In genomic region chr2:8681786-8682692, GRCh38 we compare ENCODE assay signal across 8 cellular contexts. TPM values are rescaled to one million over a fixed set of nuclear protein-coding genes. Genes with fewer than 3 reads are reported as not detected.
A peak's percentile ranks its signal among the peaks of the same experiment; 100 is the strongest.
DNase-seq lines count a peak whose midpoint lies in the region; ATAC-seq and TF ChIP-seq lines count a peak whose summit lies in the region.

A gene with protein sequence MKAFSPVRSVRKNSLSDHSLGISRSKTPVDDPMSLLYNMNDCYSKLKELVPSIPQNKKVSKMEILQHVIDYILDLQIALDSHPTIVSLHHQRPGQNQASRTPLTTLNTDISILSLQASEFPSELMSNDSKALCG (plus strand): TSS chr2:8682056. CDS start chr2:8682166, 110 bp downstream.

- TF ChIP-seq CTCF in spleen (IDR thresholded peaks at IDR 0.05 in 8 of 11, conservative IDR thresholded peaks at IDR 0.05 in 3 of 11): peak in 2 of 11 experiments; percentile 13 to 26

- peak within 1 kb of the TSS; percentile 74 to 96 (median 92) for H3K27ac ChIP-seq in spleen

- no peaks in the 10 kb centered on the region for H3K36me3 ChIP-seq in spleen

- intact Hi-C loops in spleen (cut with DNase I; ENCODE audit: low total_unique reads): loop anchor here (5.0 kb wide), 1 partner anchor 1585 kb away; no protein-coding TSS in a partner anchor

- H3K27me3 ChIP-seq in spleen (replicated peaks in 1 of 7): peaks cover 0 to 80% (median 20%) of the 10 kb centered on the region in 7 donors

- peak; percentile 63 for ATAC-seq in GM19043 (IDR thresholded peaks at IDR 0.05; ENCODE audit: low read depth, unreplicated experiment)
- ATAC-seq in HG03354 (IDR thresholded peaks at IDR 0.05; ENCODE audit: poor library complexity, severe bottlenecking, unreplicated experiment): peak; percentile 71

- H3K9me3 ChIP-seq in spleen: no peaks in the 10 kb centered on the region

- peak within 1 kb of the TSS; percentile 52 to 75 (median 70) for H3K4me3 ChIP-seq in spleen

- WGBS in spleen, 5 donors: 0 to 1% (median 1%) methylated on average over 34 to 67 of the region's 70 CpGs

- peak; percentile 95 to 99 (median 99) for TF ChIP-seq POLR2A in spleen (IDR thresholded peaks at IDR 0.05)

- H3K4me1 ChIP-seq in spleen: peaks cover 17 to 79% (median 61%) of the 10 kb centered on the region in 6 donors

- DNase-seq in AG20443 (ENCODE audit: low spot score) (peak; percentile 98), NCI-H446 treated with DMSO at 0.1 percent for 48 hours (lab: John Stamatoyannopoulos, UW) (peak; percentile 98), inferior parietal cortex (ENCODE audit: extremely low spot score) (peak; percentile 98), spleen (peak; percentile 98)
- peak; percentile 95 for DNase-seq in activated CD4-positive, CD25-positive, alpha-beta regulatory T cell treated with anti-CD3 and anti-CD28 coated beads, Interleukin-2, amount 50 U/mL, for 16 hours (ENCODE audit: low read depth, low spot score)
- DNase-seq in central memory CD4-positive, alpha-beta T cell: peak; percentile 98

RNA-seq across cellular contexts. Expression of the gene that starts here (rescaled TPM):
- total RNA-seq in spleen: 100 to 1,000 TPM in 4 of 7 donors, 10 to 100 TPM in 3; 80.4 to 343 (median 109) TPM
- polyA plus RNA-seq in spleen: 10 to 100 TPM; 42.8 to 73.9 (median 59.7) TPM

Comparison
In these comparisons a context has a peak if more than half of its experiments do, and no peak if none do; other contexts are left out.
1. Peak in every context shown above with its lines: DNase-seq, ATAC-seq, H3K4me3 ChIP-seq and H3K27ac ChIP-seq.